In genomic region chr14:77007975-77008421, GRCh38 we compare ENCODE assay signal across 11 cellular contexts. TPM values are rescaled to one million over a fixed set of nuclear protein-coding genes. Genes with fewer than 3 reads are reported as not detected.
DNase-seq lines count a peak whose midpoint lies in the region; ATAC-seq and TF ChIP-seq lines count a peak whose summit lies in the region.
"Had no signal": no experiment of that assay in that cellular context is flagged by ENCODE, and none has a peak within 500 bp of the region (broad histone marks: within the 10 kb centered on the region; RNA-seq: fewer than 3 reads in every experiment).

No MANE protein-coding gene starts in this region.

- no peaks in the 10 kb centered on the region for H3K27me3 ChIP-seq in A673 (replicated peaks; ENCODE audit: insufficient read depth, low read depth, low read length, poor library complexity)

- no peaks in the 10 kb centered on the region for H3K36me3 Mint-ChIP-seq in progenitor cell of endocrine pancreas (ENCODE audit: insufficient read depth)

- no peak overlapping the region for H3K27ac ChIP-seq in A673 (ENCODE audit: low read depth, low read length, poor library complexity, severe bottlenecking)

- H3K4me1 Mint-ChIP-seq in progenitor cell of endocrine pancreas (ENCODE audit: low read depth), result peaks cover 63% of the 10 kb centered on the region

- no peak for TF ChIP-seq POLR2A in erythroblast (IDR thresholded peaks at IDR 0.05; ENCODE audit: low read length)

- H3K27ac Mint-ChIP-seq in progenitor cell of endocrine pancreas, result peak overlapping the region; percentile 39

- no TSS peak for BruUV-seq in A673 (replicated peaks; lab: Mats Ljungman, UMichigan)

- no peaks in the 10 kb centered on the region for H3K36me3 ChIP-seq in A673 (ENCODE audit: insufficient read depth, low read length, poor library complexity, severe bottlenecking)

- H3K27me3 Mint-ChIP-seq in progenitor cell of endocrine pancreas, result peaks cover 6% of the 10 kb centered on the region

- no peaks in the 10 kb centered on the region for H3K9me3 ChIP-seq in A673 (ENCODE audit: low read depth, low read length, poor library complexity, severe bottlenecking)

- H3K4me1 ChIP-seq in A673 (ENCODE audit: insufficient read depth, low read length, poor library complexity, severe bottlenecking), result no peaks in the 10 kb centered on the region

- DNase-seq in DMS53 (lab: John Stamatoyannopoulos, UW), result peak; percentile 96
- DNase-seq in NCI-H82 treated with DMSO at 0.1 percent for 48 hours (lab: John Stamatoyannopoulos, UW; ENCODE audit: unreplicated experiment), result peak; percentile 67
- peak; percentile 67 for DNase-seq in Right ventricle myocardium inferior (ENCODE audit: missing footprints)
- DNase-seq in progenitor cell of endocrine pancreas (ENCODE audit: low spot score, unreplicated experiment), result no peak
- no peak for DNase-seq in NCI-H1436 (lab: John Stamatoyannopoulos, UW)
- no peak for DNase-seq in erythroblast (lab: John Stamatoyannopoulos, UW)
- DNase-seq in A673 (ENCODE audit: low spot score), result no peak
- DNase-seq: DND-41; effector memory CD4-positive, alpha-beta T cell; stimulated activated CD4-positive, alpha-beta T cell treated with anti-CD3 and anti-CD28 coated beads, Interleukin-4, amount 100 ng/mL, for 24 hours had no signal

- TF ChIP-seq CTCF in progenitor cell of endocrine pancreas (IDR thresholded peaks at IDR 0.05; ENCODE audit: unreplicated experiment) (no peak), A673 (conservative IDR thresholded peaks at IDR 0.05; ENCODE audit: low read depth, low read length) (no peak)

- no peak overlapping the region for H3K4me3 Mint-ChIP-seq in progenitor cell of endocrine pancreas (ENCODE audit: low read depth)

- POLR2A ChIA-PET in A673 (lab: Charles Lee; ENCODE audit: low non-redundant PET), result no interaction called here

- CTCF ChIA-PET in A673 (lab: Charles Lee), result no interaction called here

- H3K4me3 ChIP-seq in A673 (ENCODE audit: low read depth, low read length, poor library complexity, severe bottlenecking), result no peak overlapping the region

- intact Hi-C loops in Right ventricle myocardium inferior (cut with DNase I), result no loop called here
- intact Hi-C loops in A673 (cut with micrococcal nuclease; ENCODE audit: unreplicated experiment), result no loop called here

- peak; percentile 84 for ATAC-seq in Right ventricle myocardium inferior
- ATAC-seq in HG03135 (IDR thresholded peaks at IDR 0.05; ENCODE audit: unreplicated experiment), result no peak

- no peaks in the 10 kb centered on the region for H3K9me3 Mint-ChIP-seq in progenitor cell of endocrine pancreas (ENCODE audit: low read depth)

RNA-seq across cellular contexts. Expression of gene IRF2BPL, which starts 20.5 kb away (rescaled TPM):
- 41.1 TPM for total RNA-seq in Right ventricle myocardium inferior
- total RNA-seq in progenitor cell of endocrine pancreas, result 51.1 and 56.2 TPM in 2 replicates
- total RNA-seq in A673 (2021), result 51.2 and 55.9 TPM in 2 replicates

Comparison
In these comparisons a context has a peak if more than half of its experiments do, and no peak if none do; other contexts are left out.
1. DNase-seq: peak in DMS53 (single experiment), NCI-H82 treated with DMSO at 0.1 percent for 48 hours (single experiment) and Right ventricle myocardium inferior (single experiment); none in progenitor cell of endocrine pancreas (single experiment), NCI-H1436 (single experiment), erythroblast (0 of 2) and A673 (single experiment).